8 cellular contexts compared by ENCODE assay signal in the genomic region with DNA sequence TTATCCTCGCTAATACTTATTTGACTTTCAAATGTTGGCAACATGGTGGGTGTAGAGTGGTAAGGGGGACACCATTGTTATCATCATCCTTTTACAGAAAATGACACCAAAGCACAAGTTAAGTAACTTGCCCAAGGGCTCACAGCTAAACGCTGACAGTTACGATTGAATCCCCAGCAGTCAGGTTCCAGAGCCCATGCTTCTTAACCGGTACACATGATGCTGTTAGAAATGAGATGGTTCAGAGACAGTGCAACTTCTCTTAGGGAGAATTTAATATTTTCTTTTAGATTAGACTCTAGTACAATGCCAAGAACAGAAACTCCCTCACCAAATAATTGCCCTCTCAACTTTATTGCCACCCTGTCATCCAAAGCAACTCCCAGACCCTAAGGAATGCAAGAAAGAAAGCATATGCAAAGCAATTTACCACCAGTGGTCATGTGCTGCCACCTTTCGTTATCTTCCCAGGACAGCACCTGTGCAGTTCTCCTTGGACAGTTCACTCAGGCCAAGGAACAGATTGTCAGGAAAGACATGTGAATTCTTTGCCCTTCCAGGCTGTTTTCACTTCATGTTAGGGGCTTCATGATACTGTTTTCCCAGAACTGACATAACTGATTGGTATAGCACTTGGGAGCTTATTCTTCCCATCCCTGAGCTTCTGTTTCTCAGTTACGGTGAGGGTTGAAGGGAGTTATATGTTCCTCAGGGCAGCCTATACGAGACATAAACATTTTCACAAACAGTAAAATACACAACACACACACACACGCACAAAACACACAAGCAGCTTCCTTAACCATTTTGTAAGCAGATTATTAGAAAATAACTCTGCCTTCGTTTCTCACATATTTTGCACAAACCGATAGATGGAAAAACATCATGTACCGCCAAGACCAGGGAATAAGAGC. TPM values are rescaled to one million over a fixed set of nuclear protein-coding genes. Genes with fewer than 3 reads are reported as not detected.
DNase-seq lines count a peak whose midpoint lies in the region; ATAC-seq lines count a peak whose summit lies in the region.

No MANE protein-coding gene starts in this region.

- DNase-seq in ACHN (peak; percentile 67), EH (ENCODE audit: low read depth) (peak; percentile 60), NCI-H2196 (lab: John Stamatoyannopoulos, UW; ENCODE audit: unreplicated experiment) (peak; percentile 53), adipocyte (ENCODE audit: low read depth) (peak; percentile 36), left lobe of liver (ENCODE audit: low spot score) (no peak)
- DNase-seq in T-helper 2 cell treated with Interferon-gamma antibody and Interleukin-4, amounts not matched to agents 5 μg/mL and 100 μg/mL, for 36 hours (ENCODE audit: low spot score): no peak

- ATAC-seq in left lobe of liver: peak; percentile 82
- ATAC-seq in HG03135 (IDR thresholded peaks at IDR 0.05; ENCODE audit: unreplicated experiment): no peak
- ATAC-seq in GM21367 (IDR thresholded peaks at IDR 0.05; ENCODE audit: unreplicated experiment): no peak

- peaks cover 5% of the 10 kb centered on the region for H3K9me3 Mint-ChIP-seq in T-helper 2 cell treated with Interferon-gamma antibody and Interleukin-4, amounts not matched to agents 5 μg/mL and 100 μg/mL, for 36 hours

- in situ Hi-C loops in ACHN (cut with HindIII; ENCODE audit: low pct_ligation_motif_present, low pct_unique_long_range_greater_than_20kb, low sequenced_read_pairs): no loop called here

- no peaks in the 10 kb centered on the region for H3K36me3 ChIP-seq in adipocyte (ENCODE audit: control insufficient read depth, insufficient read depth, low read length, severe bottlenecking)

- H3K9me3 ChIP-seq in adipocyte (ENCODE audit: control insufficient read depth, low read length): no peaks in the 10 kb centered on the region

- H3K36me3 Mint-ChIP-seq in T-helper 2 cell treated with Interferon-gamma antibody and Interleukin-4, amounts not matched to agents 5 μg/mL and 100 μg/mL, for 36 hours (ENCODE audit: low read depth): peaks cover 14% of the 10 kb centered on the region

- no peaks in the 10 kb centered on the region for H3K27me3 ChIP-seq in adipocyte (replicated peaks; ENCODE audit: control insufficient read depth, insufficient read depth, low read length)

- peaks cover 50% of the 10 kb centered on the region for H3K4me1 Mint-ChIP-seq in T-helper 2 cell treated with Interferon-gamma antibody and Interleukin-4, amounts not matched to agents 5 μg/mL and 100 μg/mL, for 36 hours (ENCODE audit: low read depth)

- peaks cover 7% of the 10 kb centered on the region for H3K4me1 ChIP-seq in adipocyte (ENCODE audit: control insufficient read depth, insufficient read depth, low read length)

- H3K27ac Mint-ChIP-seq in T-helper 2 cell treated with Interferon-gamma antibody and Interleukin-4, amounts not matched to agents 5 μg/mL and 100 μg/mL, for 36 hours: no peak overlapping the region

- H3K4me3 Mint-ChIP-seq in T-helper 2 cell treated with Interferon-gamma antibody and Interleukin-4, amounts not matched to agents 5 μg/mL and 100 μg/mL, for 36 hours: no peak overlapping the region

- H3K9ac ChIP-seq in adipocyte (ENCODE audit: low read length): no peak overlapping the region

- H3K27me3 Mint-ChIP-seq in T-helper 2 cell treated with Interferon-gamma antibody and Interleukin-4, amounts not matched to agents 5 μg/mL and 100 μg/mL, for 36 hours (ENCODE audit: low read depth): no peaks in the 10 kb centered on the region

- H3K4me3 ChIP-seq in adipocyte (ENCODE audit: low read length): no peak overlapping the region

RNA-seq across cellular contexts. Expression of a gene that starts 5.1 kb away (rescaled TPM):
- 6.6 TPM for total RNA-seq in left lobe of liver

RNA-seq across cellular contexts. Expression of a gene that starts 7.0 kb away (rescaled TPM):
- total RNA-seq in left lobe of liver: 2.6 TPM

RNA-seq across cellular contexts. Expression of a gene that starts 20.6 kb away (rescaled TPM):
- 76.2 TPM for total RNA-seq in left lobe of liver

Comparison
In these comparisons a context has a peak if more than half of its experiments do, and no peak if none do; other contexts are left out.
1. DNase-seq: peak in ACHN (single experiment), EH (single experiment), NCI-H2196 (single experiment) and adipocyte (single experiment); none in left lobe of liver (single experiment) and T-helper 2 cell treated with Interferon-gamma antibody and Interleukin-4, amounts not matched to agents 5 μg/mL and 100 μg/mL, for 36 hours (single experiment).